ENCODE assay signal across 14 cellular contexts in genomic region chrX:8639949-8640348, GRCh38.
"Had no signal": no experiment of that assay in that cellular context is flagged by ENCODE, and none has a peak within 500 bp of the region (broad histone marks: within the 10 kb centered on the region; RNA-seq: fewer than 3 reads in every experiment).

No MANE protein-coding gene starts in this region.

- H3K27ac ChIP-seq: ascending aorta, ovary, sigmoid colon, spleen had no signal

- H3K4me1 Mint-ChIP-seq: activated CD8-positive, alpha-beta memory T cell treated with anti-CD3 and anti-CD28 coated beads, Interleukin-2, amount 10 ng/mL, durations not matched to agents 7 days and 5 days; stimulated activated naive CD8-positive, alpha-beta T cell treated with anti-CD3 and anti-CD28 coated beads, Interleukin-15, amount 100 ng/mL, for 72 hours had no signal

- DNase-seq: activated CD4-positive, alpha-beta memory T cell treated with anti-CD3 and anti-CD28 coated beads for 36 hours; activated CD4-positive, alpha-beta T cell treated with anti-CD3 and anti-CD28 coated beads for 1 hour; activated CD8-positive, alpha-beta memory T cell treated with anti-CD3 and anti-CD28 coated beads, Interleukin-2, amount 10 ng/mL, durations not matched to agents 7 days and 5 days; activated naive CD4-positive, alpha-beta T cell treated with anti-CD3 and anti-CD28 coated beads for 36 hours; activated T-cell treated with anti-CD3 and anti-CD28 coated beads, Interleukin-2, amount 50 U/mL, for 1 hour; dermis blood vessel endothelial cell; mesenchymal stem cell; ovary; sigmoid colon; spleen; stimulated activated naive CD8-positive, alpha-beta T cell treated with anti-CD3 and anti-CD28 coated beads, Interleukin-15, amount 100 ng/mL, for 72 hours; T1000 had no signal

- H3K27me3 ChIP-seq: ascending aorta, ovary, sigmoid colon, spleen had no signal

- H3K4me3 ChIP-seq: ascending aorta, ovary, sigmoid colon, spleen had no signal

- H3K36me3 ChIP-seq: ascending aorta, ovary, sigmoid colon, spleen had no signal

- H3K27me3 Mint-ChIP-seq: activated CD4-positive, alpha-beta memory T cell treated with anti-CD3 and anti-CD28 coated beads for 36 hours; activated CD8-positive, alpha-beta memory T cell treated with anti-CD3 and anti-CD28 coated beads, Interleukin-2, amount 10 ng/mL, durations not matched to agents 7 days and 5 days; stimulated activated naive CD8-positive, alpha-beta T cell treated with anti-CD3 and anti-CD28 coated beads, Interleukin-15, amount 100 ng/mL, for 72 hours had no signal

- H3K4me1 ChIP-seq: ascending aorta, sigmoid colon, spleen had no signal

- ATAC-seq: activated CD8-positive, alpha-beta memory T cell treated with anti-CD3 and anti-CD28 coated beads, Interleukin-2, amount 10 ng/mL, durations not matched to agents 7 days and 5 days; stimulated activated naive CD8-positive, alpha-beta T cell treated with anti-CD3 and anti-CD28 coated beads, Interleukin-15, amount 100 ng/mL, for 72 hours had no signal

- H3K9me3 Mint-ChIP-seq: activated CD4-positive, alpha-beta memory T cell treated with anti-CD3 and anti-CD28 coated beads for 36 hours; activated naive CD4-positive, alpha-beta T cell treated with anti-CD3 and anti-CD28 coated beads for 36 hours; activated T-helper 2 cell treated with anti-CD3 and anti-CD28 coated beads, Interferon-gamma antibody, Interleukin-2, Interleukin-4, amounts not matched to agents 10 μg/mL and 5 μg/mL and 100 μg/mL, durations not matched to agents 14 hours and 24 hours and 36 hours; stimulated activated naive CD8-positive, alpha-beta T cell treated with anti-CD3 and anti-CD28 coated beads, Interleukin-15, amount 100 ng/mL, for 72 hours had no signal

- H3K27ac Mint-ChIP-seq: activated CD4-positive, alpha-beta memory T cell treated with anti-CD3 and anti-CD28 coated beads for 36 hours; activated CD8-positive, alpha-beta memory T cell treated with anti-CD3 and anti-CD28 coated beads, Interleukin-2, amount 10 ng/mL, durations not matched to agents 7 days and 5 days; activated naive CD4-positive, alpha-beta T cell treated with anti-CD3 and anti-CD28 coated beads for 36 hours; activated T-helper 2 cell treated with anti-CD3 and anti-CD28 coated beads, Interferon-gamma antibody, Interleukin-2, Interleukin-4, amounts not matched to agents 10 μg/mL and 5 μg/mL and 100 μg/mL, durations not matched to agents 14 hours and 24 hours and 36 hours; stimulated activated naive CD8-positive, alpha-beta T cell treated with anti-CD3 and anti-CD28 coated beads, Interleukin-15, amount 100 ng/mL, for 72 hours had no signal

- H3K4me3 Mint-ChIP-seq: activated CD4-positive, alpha-beta memory T cell treated with anti-CD3 and anti-CD28 coated beads for 36 hours; activated CD8-positive, alpha-beta memory T cell treated with anti-CD3 and anti-CD28 coated beads, Interleukin-2, amount 10 ng/mL, durations not matched to agents 7 days and 5 days; activated naive CD4-positive, alpha-beta T cell treated with anti-CD3 and anti-CD28 coated beads for 36 hours; stimulated activated naive CD8-positive, alpha-beta T cell treated with anti-CD3 and anti-CD28 coated beads, Interleukin-15, amount 100 ng/mL, for 72 hours had no signal

- H3K36me3 Mint-ChIP-seq: activated CD4-positive, alpha-beta memory T cell treated with anti-CD3 and anti-CD28 coated beads for 36 hours; activated CD8-positive, alpha-beta memory T cell treated with anti-CD3 and anti-CD28 coated beads, Interleukin-2, amount 10 ng/mL, durations not matched to agents 7 days and 5 days had no signal

- H3K9me3 ChIP-seq: ascending aorta, ovary, sigmoid colon, spleen had no signal
